In genomic region chr11:66059966-66060680, GRCh38 we compare ENCODE assay signal across 28 cellular contexts. TPM values are rescaled to one million over a fixed set of nuclear protein-coding genes. Genes with fewer than 3 reads are reported as not detected.
DNase-seq lines count a peak whose midpoint lies in the region; ATAC-seq and TF ChIP-seq lines count a peak whose summit lies in the region.
"Had no signal": no experiment of that assay in that cellular context is flagged by ENCODE, and none has a peak within 500 bp of the region (broad histone marks: within the 10 kb centered on the region; RNA-seq: fewer than 3 reads in every experiment).

No MANE protein-coding gene starts in this region.

- no peaks in the 10 kb centered on the region for H3K27me3 Mint-ChIP-seq in T-helper 1 cell treated with Interleukin-12 subunit alpha and Interleukin-12 subunit beta and Interleukin-4 antibody, amounts not matched to agents 30 μg/mL and 1 μg/mL, for 36 hours (ENCODE audit: low read depth)
- no peaks in the 10 kb centered on the region for H3K27me3 Mint-ChIP-seq in CD8-positive, alpha-beta T cell (ENCODE audit: low read depth)
- no peaks in the 10 kb centered on the region for H3K27me3 Mint-ChIP-seq in activated naive CD8-positive, alpha-beta T cell treated with anti-CD3 and anti-CD28 coated beads, Interleukin-2, amount 50 U/mL, for 24 hours
- H3K27me3 Mint-ChIP-seq in naive thymus-derived CD4-positive, alpha-beta T cell = no peaks in the 10 kb centered on the region
- H3K27me3 Mint-ChIP-seq: T-cell had no signal

- no peak overlapping the region for H3K27ac ChIP-seq in CD8-positive, alpha-beta T cell (ENCODE audit: low read depth, low read length)
- H3K27ac ChIP-seq in naive thymus-derived CD4-positive, alpha-beta T cell (ENCODE audit: low read depth, low read length) = no peak overlapping the region
- H3K27ac ChIP-seq: 22Rv1, Peyer's patch, SJCRH30, thyroid gland had no signal

- H3K36me3 ChIP-seq in CD8-positive, alpha-beta T cell (ENCODE audit: insufficient read depth, low read length) = peaks cover 81% of the 10 kb centered on the region
- peaks cover 44 to 98% (median 83%) of the 10 kb centered on the region in 3 experiments for H3K36me3 ChIP-seq in naive thymus-derived CD4-positive, alpha-beta T cell (ENCODE audit: control insufficient read depth in 2 of 3, insufficient read depth in 3 of 3, low read length in 3 of 3)

- no peak for ATAC-seq in CD8-positive, alpha-beta T cell
- ATAC-seq in activated naive CD8-positive, alpha-beta T cell treated with anti-CD3 and anti-CD28 coated beads, Interleukin-2, amount 50 U/mL, for 24 hours = no peak
- ATAC-seq in naive thymus-derived CD4-positive, alpha-beta T cell = no peak
- ATAC-seq in HG02981 (IDR thresholded peaks at IDR 0.05; ENCODE audit: unreplicated experiment) = no peak
- ATAC-seq: left cardiac atrium, T-cell had no signal

- CTCF ChIA-PET in CD8-positive, alpha-beta T cell (lab: Charles Lee) = interaction anchor here (0.8 to 3.5 kb wide), 6 partner anchors 9 to 75 kb away, joined by 3 to 33 read pairs (median 6); partner anchors contain the start of gene PACS1
- CTCF ChIA-PET in naive thymus-derived CD4-positive, alpha-beta T cell (lab: Charles Lee) = interaction anchor here (0.9 kb wide), 1 partner anchor 9 kb away, joined by 3 read pairs; no protein-coding TSS in a partner anchor

- H3K4me1 ChIP-seq in CD8-positive, alpha-beta T cell (ENCODE audit: insufficient read depth, low read length) = no peaks in the 10 kb centered on the region
- no peaks in the 10 kb centered on the region for H3K4me1 ChIP-seq in naive thymus-derived CD4-positive, alpha-beta T cell (ENCODE audit: control insufficient read depth in 2 of 2, insufficient read depth in 2 of 2, low read length in 2 of 2)
- H3K4me1 ChIP-seq: Peyer's patch, SJCRH30, thyroid gland had no signal

- H3K4me3 ChIP-seq in CD8-positive, alpha-beta T cell (ENCODE audit: low read depth, low read length) = no peak overlapping the region
- H3K4me3 ChIP-seq in naive thymus-derived CD4-positive, alpha-beta T cell (ENCODE audit: low read length) = no peak overlapping the region
- H3K4me3 ChIP-seq: Peyer's patch, SJCRH30, thyroid gland had no signal

- H3K27me3 ChIP-seq in CD8-positive, alpha-beta T cell (ENCODE audit: insufficient read depth, low read length) = no peaks in the 10 kb centered on the region
- no peaks in the 10 kb centered on the region for H3K27me3 ChIP-seq in naive thymus-derived CD4-positive, alpha-beta T cell (ENCODE audit: control insufficient read depth in 2 of 2, insufficient read depth in 2 of 2, low read length in 2 of 2)
- H3K27me3 ChIP-seq: Peyer's patch, SJCRH30, thyroid gland had no signal

- peak overlapping the region; percentile 32 for H3K27ac Mint-ChIP-seq in T-helper 1 cell treated with Interleukin-12 subunit alpha and Interleukin-12 subunit beta and Interleukin-4 antibody, amounts not matched to agents 30 μg/mL and 1 μg/mL, for 36 hours
- peak overlapping the region; percentile 11 for H3K27ac Mint-ChIP-seq in CD8-positive, alpha-beta T cell
- H3K27ac Mint-ChIP-seq in activated naive CD8-positive, alpha-beta T cell treated with anti-CD3 and anti-CD28 coated beads, Interleukin-2, amount 50 U/mL, for 24 hours = peak overlapping the region; percentile 68
- peak overlapping the region in 6 of 9 donors; percentile 19 to 81 (median 56) for H3K27ac Mint-ChIP-seq in naive thymus-derived CD4-positive, alpha-beta T cell
- H3K27ac Mint-ChIP-seq: H9 had no signal

- no peak for DNase-seq in T-helper 1 cell
- DNase-seq in CD8-positive, alpha-beta T cell = no peak
- DNase-seq in activated naive CD8-positive, alpha-beta T cell treated with anti-CD3 and anti-CD28 coated beads, Interleukin-2, amount 50 U/mL, for 24 hours = no peak
- no peak for DNase-seq in naive thymus-derived CD4-positive, alpha-beta T cell
- no peak for DNase-seq in central memory CD4-positive, alpha-beta T cell
- DNase-seq in activated CD4-positive, CD25-positive, alpha-beta regulatory T cell treated with anti-CD3 and anti-CD28 coated beads, Interleukin-2, amount 50 U/mL, for 72 hours = no peak
- DNase-seq: activated CD4-positive, alpha-beta T cell treated with anti-CD3 and anti-CD28 coated beads for 4 hours; activated gamma-delta T cell; anterior cingulate cortex; EL; glutamatergic neuron; H9; Kasumi-1; left cardiac atrium; mesendoderm; NCI-H1694 treated with DMSO at 0.1 percent for 48 hours; NCI-H526 treated with DMSO at 0.1 percent for 48 hours; Peyer's patch; SJCRH30; stimulated activated CD4-positive, alpha-beta T cell treated with anti-CD3 and anti-CD28 coated beads, Interleukin-2, amount 100 ng/mL, for 48 hours; stimulated activated naive CD4-positive, alpha-beta T cell; T-cell; thyroid gland had no signal

- POLR2A ChIA-PET in CD8-positive, alpha-beta T cell (lab: Charles Lee) = interaction anchor here (0.7 to 1.7 kb wide), 3 partner anchors 8 to 171 kb away, joined by 3 to 9 read pairs (median 3); no protein-coding TSS in a partner anchor
- POLR2A ChIA-PET in naive thymus-derived CD4-positive, alpha-beta T cell (lab: Charles Lee) = interaction anchor here (1.7 kb wide), 1 partner anchor 9 kb away, joined by 5 read pairs; no protein-coding TSS in a partner anchor

- TF ChIP-seq CTCF in CD8-positive, alpha-beta T cell (IDR thresholded peaks at IDR 0.05) = no peak

- no peaks in the 10 kb centered on the region for H3K9me3 ChIP-seq in CD8-positive, alpha-beta T cell (ENCODE audit: low read length)
- H3K9me3 ChIP-seq in naive thymus-derived CD4-positive, alpha-beta T cell (ENCODE audit: control insufficient read depth in 2 of 3, low read length in 3 of 3) = no peaks in the 10 kb centered on the region
- H3K9me3 ChIP-seq: Peyer's patch, SJCRH30, thyroid gland had no signal

- peaks cover 21% of the 10 kb centered on the region for H3K4me1 Mint-ChIP-seq in T-helper 1 cell treated with Interleukin-12 subunit alpha and Interleukin-12 subunit beta and Interleukin-4 antibody, amounts not matched to agents 30 μg/mL and 1 μg/mL, for 36 hours (ENCODE audit: low read depth)
- peaks cover 19% of the 10 kb centered on the region for H3K4me1 Mint-ChIP-seq in CD8-positive, alpha-beta T cell (ENCODE audit: low read depth)
- peaks cover 42% of the 10 kb centered on the region for H3K4me1 Mint-ChIP-seq in activated naive CD8-positive, alpha-beta T cell treated with anti-CD3 and anti-CD28 coated beads, Interleukin-2, amount 50 U/mL, for 24 hours
- peaks cover 11 to 34% (median 24%) of the 10 kb centered on the region in 7 donors for H3K4me1 Mint-ChIP-seq in naive thymus-derived CD4-positive, alpha-beta T cell
- H3K4me1 Mint-ChIP-seq: H9 had no signal

- no peak overlapping the region for H3K4me3 Mint-ChIP-seq in T-helper 1 cell treated with Interleukin-12 subunit alpha and Interleukin-12 subunit beta and Interleukin-4 antibody, amounts not matched to agents 30 μg/mL and 1 μg/mL, for 36 hours
- no peak overlapping the region for H3K4me3 Mint-ChIP-seq in CD8-positive, alpha-beta T cell
- H3K4me3 Mint-ChIP-seq in activated naive CD8-positive, alpha-beta T cell treated with anti-CD3 and anti-CD28 coated beads, Interleukin-2, amount 50 U/mL, for 24 hours = no peak overlapping the region
- no peak overlapping the region for H3K4me3 Mint-ChIP-seq in naive thymus-derived CD4-positive, alpha-beta T cell
- H3K4me3 Mint-ChIP-seq: H9, T-cell had no signal

- H3K36me3 Mint-ChIP-seq in T-helper 1 cell treated with Interleukin-12 subunit alpha and Interleukin-12 subunit beta and Interleukin-4 antibody, amounts not matched to agents 30 μg/mL and 1 μg/mL, for 36 hours (ENCODE audit: low read depth) = peaks cover 72% of the 10 kb centered on the region
- peaks cover 92% of the 10 kb centered on the region for H3K36me3 Mint-ChIP-seq in CD8-positive, alpha-beta T cell
- H3K36me3 Mint-ChIP-seq in activated naive CD8-positive, alpha-beta T cell treated with anti-CD3 and anti-CD28 coated beads, Interleukin-2, amount 50 U/mL, for 24 hours (ENCODE audit: low read depth) = peaks cover 87% of the 10 kb centered on the region
- peaks cover 28 to 73% (median 61%) of the 10 kb centered on the region in 5 donors for H3K36me3 Mint-ChIP-seq in naive thymus-derived CD4-positive, alpha-beta T cell

- intact Hi-C loops in CD8-positive, alpha-beta T cell (cut with DNase I, micrococcal nuclease) = no loop called here
- intact Hi-C loops in naive thymus-derived CD4-positive, alpha-beta T cell (cut with micrococcal nuclease) = loop anchor here in 1 of 2 donors (10.0 kb wide), 2 partner anchors 155 to 225 kb away; partner anchors contain the start of genes FOSL1 and YIF1A

- H3K9me3 Mint-ChIP-seq in T-helper 1 cell treated with Interleukin-12 subunit alpha and Interleukin-12 subunit beta and Interleukin-4 antibody, amounts not matched to agents 30 μg/mL and 1 μg/mL, for 36 hours = no peaks in the 10 kb centered on the region
- H3K9me3 Mint-ChIP-seq in CD8-positive, alpha-beta T cell = no peaks in the 10 kb centered on the region
- no peaks in the 10 kb centered on the region for H3K9me3 Mint-ChIP-seq in activated naive CD8-positive, alpha-beta T cell treated with anti-CD3 and anti-CD28 coated beads, Interleukin-2, amount 50 U/mL, for 24 hours
- peaks cover 0 to 6% (median 0%) of the 10 kb centered on the region in 11 donors for H3K9me3 Mint-ChIP-seq in naive thymus-derived CD4-positive, alpha-beta T cell
- H3K9me3 Mint-ChIP-seq: H9 had no signal

RNA-seq across cellular contexts. Expression of gene SF3B2, which starts 8.0 kb away (rescaled TPM):
- 100 to 1,000 TPM; 196 to 217 TPM for total RNA-seq in CD8-positive, alpha-beta T cell
- total RNA-seq in naive thymus-derived CD4-positive, alpha-beta T cell = 100 to 1,000 TPM; 163 to 248 (median 206) TPM
- 100 to 1,000 TPM in 1 of 2 donors, 10 to 100 TPM in 1; 81.8 to 140 TPM for polyA plus RNA-seq in naive thymus-derived CD4-positive, alpha-beta T cell

RNA-seq across cellular contexts. Expression of gene PACS1, which starts 9.9 kb away (rescaled TPM):
- total RNA-seq in CD8-positive, alpha-beta T cell = 100 to 1,000 TPM; 161 to 176 TPM
- 100 to 1,000 TPM; 100 to 314 (median 252) TPM for total RNA-seq in naive thymus-derived CD4-positive, alpha-beta T cell
- 100 to 1,000 TPM in 1 of 2 donors, 10 to 100 TPM in 1; 48.0 to 116 TPM for polyA plus RNA-seq in naive thymus-derived CD4-positive, alpha-beta T cell

RNA-seq across cellular contexts. Expression of gene GAL3ST3, which starts 11.2 kb away (rescaled TPM):
- total RNA-seq in CD8-positive, alpha-beta T cell = not detected
- total RNA-seq in naive thymus-derived CD4-positive, alpha-beta T cell = not detected
- not detected for polyA plus RNA-seq in naive thymus-derived CD4-positive, alpha-beta T cell
- total RNA-seq: osteoblast, Peyer's patch, SJCRH30 had no signal

RNA-seq across cellular contexts. Expression of gene CATSPER1, which starts 33.8 kb away (rescaled TPM):
- not detected for total RNA-seq in CD8-positive, alpha-beta T cell
- total RNA-seq in naive thymus-derived CD4-positive, alpha-beta T cell = 1 to 10 TPM in 2 of 5 experiments, not detected in 3; 1.4 to 4.2 TPM
- polyA plus RNA-seq in naive thymus-derived CD4-positive, alpha-beta T cell = not detected
- total RNA-seq: dermis microvascular lymphatic vessel endothelial cell, H9, osteoblast, Peyer's patch, T-cell, thyroid gland had no signal

RNA-seq across cellular contexts. Expression of gene CST6, which starts 48.3 kb away (rescaled TPM):
- total RNA-seq in CD8-positive, alpha-beta T cell = not detected
- total RNA-seq in naive thymus-derived CD4-positive, alpha-beta T cell = under 1 TPM in 1 of 5 experiments, not detected in 4; 0.42 TPM
- polyA plus RNA-seq in naive thymus-derived CD4-positive, alpha-beta T cell = not detected
- total RNA-seq: H9, Peyer's patch, SJCRH30, T-cell had no signal

Comparison
In these comparisons a context has a peak if more than half of its experiments do, and no peak if none do; other contexts are left out.
1. H3K27ac Mint-ChIP-seq: peak in every context shown above with its lines; median percentile 68 in activated naive CD8-positive, alpha-beta T cell treated with anti-CD3 and anti-CD28 coated beads, Interleukin-2, amount 50 U/mL, for 24 hours; 56 in naive thymus-derived CD4-positive, alpha-beta T cell; 32 in T-helper 1 cell treated with Interleukin-12 subunit alpha and Interleukin-12 subunit beta and Interleukin-4 antibody, amounts not matched to agents 30 μg/mL and 1 μg/mL, for 36 hours; 11 in CD8-positive, alpha-beta T cell.